Comparison of ENCODE assay signal across 13 cellular contexts in the genomic region with DNA sequence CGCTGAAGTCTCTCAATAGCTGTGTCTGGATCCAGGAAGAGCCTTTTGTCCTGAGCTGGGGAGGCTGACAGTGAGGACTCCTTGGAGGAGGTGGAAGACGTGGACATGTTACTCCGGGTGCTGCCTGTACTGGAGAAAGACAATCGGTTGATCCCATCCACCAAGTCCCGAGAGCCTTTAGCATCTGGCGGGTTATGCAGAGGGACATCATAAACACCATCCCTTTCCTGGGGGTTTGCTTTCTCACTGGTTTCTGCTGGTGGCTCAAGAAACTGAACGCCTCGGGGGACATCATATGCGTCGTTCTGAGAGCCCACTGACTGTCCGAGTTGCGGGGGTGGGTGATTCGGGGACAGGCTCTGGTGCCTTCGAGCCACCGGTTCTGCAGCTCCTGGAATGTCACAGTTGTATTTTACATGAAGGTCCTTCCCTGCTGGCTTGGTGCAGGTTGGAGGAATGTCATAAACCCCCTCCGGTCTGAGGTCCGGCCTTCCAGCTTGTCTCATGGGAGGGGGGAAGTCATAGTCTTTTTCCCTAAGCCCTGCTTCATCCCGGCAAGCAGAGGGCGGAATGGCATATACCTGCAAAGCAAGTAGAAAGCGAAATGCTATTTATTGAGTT. TPM values are rescaled to one million over a fixed set of nuclear protein-coding genes. Genes with fewer than 3 reads are reported as not detected.
A peak's percentile ranks its signal among the peaks of the same experiment; 100 is the strongest.
DNase-seq lines count a peak whose midpoint lies in the region; ATAC-seq and TF ChIP-seq lines count a peak whose summit lies in the region.
"Had no signal": no experiment of that assay in that cellular context is flagged by ENCODE, and none has a peak within 500 bp of the region (broad histone marks: within the 10 kb centered on the region; RNA-seq: fewer than 3 reads in every experiment).

No MANE protein-coding gene starts in this region.

- DNase-seq in right atrium auricular region (ENCODE audit: low spot score): peak; percentile 46
- DNase-seq in left ventricle myocardium inferior: no peak
- no peak for DNase-seq in central memory CD8-positive, alpha-beta T cell (ENCODE audit: low spot score in 2 of 2)
- peak; percentile 72 for DNase-seq in mesendoderm
- no peak for DNase-seq in MM.1S
- DNase-seq in foreskin keratinocyte: no peak
- DNase-seq: C1 segment of cervical spinal cord; CD4-positive, alpha-beta T cell; DMS79; GM23248; H7 had no signal

- H4K8ac ChIP-seq in mesendoderm (ENCODE audit: low read depth, low read length): no peak overlapping the region

- no peak overlapping the region for H3K27ac ChIP-seq in right atrium auricular region
- H3K27ac ChIP-seq in left ventricle myocardium inferior (replicated peaks): no peak overlapping the region
- no peak overlapping the region for H3K27ac ChIP-seq in mesendoderm (ENCODE audit: low read depth, low read length)
- H3K27ac ChIP-seq in MM.1S (ENCODE audit: low read length): no peak overlapping the region
- no peak overlapping the region for H3K27ac ChIP-seq in foreskin keratinocyte
- H3K27ac ChIP-seq: GM23248 had no signal

- no peaks in the 10 kb centered on the region for H3F3A ChIP-seq in MM.1S (ENCODE audit: insufficient read depth, low read length)

- H3K18ac ChIP-seq in mesendoderm (ENCODE audit: low read length): no peak overlapping the region

- H2BK5ac ChIP-seq in mesendoderm (ENCODE audit: low read length): no peak overlapping the region

- peak overlapping the region; percentile 62 for H3K27ac Mint-ChIP-seq in central memory CD8-positive, alpha-beta T cell (ENCODE audit: low read depth)
- H3K27ac Mint-ChIP-seq: B cell; CD4-positive, alpha-beta T cell had no signal

- H3K9me2 ChIP-seq in MM.1S (replicated peaks; ENCODE audit: insufficient read depth, low read length): no peaks in the 10 kb centered on the region

- H3K23ac ChIP-seq in mesendoderm (ENCODE audit: low read length): no peak overlapping the region

- H3K36me3 ChIP-seq in right atrium auricular region: peaks cover 74% of the 10 kb centered on the region
- peaks cover 71% of the 10 kb centered on the region for H3K36me3 ChIP-seq in left ventricle myocardium inferior
- no peaks in the 10 kb centered on the region for H3K36me3 ChIP-seq in mesendoderm (ENCODE audit: control insufficient read depth, insufficient read depth, low read length)
- H3K36me3 ChIP-seq in MM.1S (replicated peaks; ENCODE audit: insufficient read depth, low read length): no peaks in the 10 kb centered on the region; the same call in 1 of the 2 replicates

- H3K4me3 ChIP-seq in right atrium auricular region (no peak overlapping the region), left ventricle myocardium inferior (no peak overlapping the region), mesendoderm (ENCODE audit: low read length) (no peak overlapping the region), MM.1S (ENCODE audit: low read length) (no peak overlapping the region)
- H3K4me3 ChIP-seq: GM23248 had no signal

- H2AFZ ChIP-seq in MM.1S (ENCODE audit: low read length): no peak overlapping the region
- H2AFZ ChIP-seq: GM23248 had no signal

- H3K27me3 Mint-ChIP-seq in central memory CD8-positive, alpha-beta T cell: no peaks in the 10 kb centered on the region
- H3K27me3 Mint-ChIP-seq: B cell; CD4-positive, alpha-beta T cell had no signal

- H3K27me3 ChIP-seq in right atrium auricular region (no peaks in the 10 kb centered on the region), left ventricle myocardium inferior (ENCODE audit: low read depth) (no peaks in the 10 kb centered on the region), mesendoderm (ENCODE audit: insufficient read depth, low read length, poor library complexity) (no peaks in the 10 kb centered on the region), MM.1S (replicated peaks; ENCODE audit: insufficient read depth, low read length) (no peaks in the 10 kb centered on the region), foreskin keratinocyte (no peaks in the 10 kb centered on the region)

- H3K4me1 ChIP-seq in right atrium auricular region (peaks cover 0 to 14% of the 10 kb centered on the region in 2 donors), left ventricle myocardium inferior (peaks cover 21% of the 10 kb centered on the region), mesendoderm (ENCODE audit: control insufficient read depth, low read depth, low read length) (peaks cover 9% of the 10 kb centered on the region), MM.1S (ENCODE audit: low read length) (no peaks in the 10 kb centered on the region), foreskin keratinocyte (no peaks in the 10 kb centered on the region)

- intact Hi-C loops in left ventricle myocardium inferior (cut with micrococcal nuclease): no loop called here

- H2AK5ac ChIP-seq in mesendoderm (ENCODE audit: low read length): no peak overlapping the region

- no peaks in the 10 kb centered on the region for H3K9me3 Mint-ChIP-seq in central memory CD8-positive, alpha-beta T cell
- H3K9me3 Mint-ChIP-seq: CD4-positive, alpha-beta T cell had no signal

- H3K36me3 Mint-ChIP-seq in central memory CD8-positive, alpha-beta T cell (ENCODE audit: insufficient read depth): peaks cover 53% of the 10 kb centered on the region

- H4K20me1 ChIP-seq in MM.1S (ENCODE audit: insufficient read depth, low read length): no peaks in the 10 kb centered on the region

- no peak overlapping the region for H3K4ac ChIP-seq in mesendoderm (ENCODE audit: low read depth, low read length)

- H4K5ac ChIP-seq in mesendoderm (ENCODE audit: low read length): no peak overlapping the region

- H3K79me1 ChIP-seq in mesendoderm (ENCODE audit: low read length): no peaks in the 10 kb centered on the region

- H3K4me2 ChIP-seq in mesendoderm (ENCODE audit: low read length) (no peak overlapping the region), MM.1S (ENCODE audit: low read depth, low read length) (no peak overlapping the region)

- H3K56ac ChIP-seq in mesendoderm (ENCODE audit: low read length): no peak overlapping the region

- no peaks in the 10 kb centered on the region for H3K79me2 ChIP-seq in mesendoderm (ENCODE audit: control insufficient read depth, insufficient read depth, low read length)
- H3K79me2 ChIP-seq in MM.1S (ENCODE audit: low read length): no peaks in the 10 kb centered on the region

- no CpG with 5 or more reads among the region's 20 CpGs for WGBS in mesendoderm (ENCODE audit: extremely low coverage, insufficient coverage, low lambda C conversion rate)

- H3K9me3 ChIP-seq in right atrium auricular region (no peaks in the 10 kb centered on the region), left ventricle myocardium inferior (replicated peaks) (no peaks in the 10 kb centered on the region), MM.1S (replicated peaks; ENCODE audit: insufficient read depth, low read length) (no peaks in the 10 kb centered on the region)

- no peak overlapping the region for H3K4me3 Mint-ChIP-seq in central memory CD8-positive, alpha-beta T cell
- H3K4me3 Mint-ChIP-seq: B cell; CD4-positive, alpha-beta T cell had no signal

- no peak overlapping the region for H3K9ac ChIP-seq in mesendoderm (ENCODE audit: low read length)
- no peak overlapping the region for H3K9ac ChIP-seq in MM.1S (ENCODE audit: low read length)
- H3K9ac ChIP-seq: GM23248 had no signal

- no peak for ATAC-seq in central memory CD8-positive, alpha-beta T cell (replicated peaks; ENCODE audit: extremely low read depth, poor library complexity, severe bottlenecking)
- no peak for ATAC-seq in HG03159 (IDR thresholded peaks at IDR 0.05; ENCODE audit: unreplicated experiment)
- ATAC-seq in foreskin keratinocyte: no peak

- H2BK15ac ChIP-seq in mesendoderm (replicated peaks; ENCODE audit: low read depth): no peak overlapping the region

- H2BK120ac ChIP-seq in mesendoderm (ENCODE audit: low read depth, low read length): no peak overlapping the region

- no peaks in the 10 kb centered on the region for H3K4me1 Mint-ChIP-seq in central memory CD8-positive, alpha-beta T cell
- H3K4me1 Mint-ChIP-seq: B cell had no signal

- no peak for TF ChIP-seq CTCF in right atrium auricular region (IDR thresholded peaks at IDR 0.05)
- no peak for TF ChIP-seq CTCF in left ventricle myocardium inferior (IDR thresholded peaks at IDR 0.05; ENCODE audit: borderline replicate concordance)
- no peak for TF ChIP-seq CTCF in MM.1S (IDR thresholded peaks at IDR 0.05; ENCODE audit: low read length)
- no peak for TF ChIP-seq CTCF in foreskin keratinocyte (conservative IDR thresholded peaks at IDR 0.05)

RNA-seq across cellular contexts. Expression of gene NEDD9, which starts 41.7 kb away (rescaled TPM):
- total RNA-seq in right atrium auricular region (10 to 100 TPM; 47.3 to 56.2 TPM), left ventricle myocardium inferior (28.1 TPM), foreskin keratinocyte (3.1 and 3.6 TPM in 2 replicates)
- polyA plus RNA-seq in mesendoderm (2013, experiment 1 of 2): 9.6 TPM
- 9.5 TPM for polyA plus RNA-seq in mesendoderm (2013, experiment 2 of 2)
- polyA plus RNA-seq in foreskin keratinocyte: 1.1 and 1.2 TPM in 2 replicates

Comparison
In these comparisons a context has a peak if more than half of its experiments do, and no peak if none do; other contexts are left out.
1. DNase-seq: peak in right atrium auricular region (single experiment) and mesendoderm (single experiment); none in left ventricle myocardium inferior (single experiment), central memory CD8-positive, alpha-beta T cell (0 of 2), MM.1S (single experiment) and foreskin keratinocyte (0 of 2).